ENCODE assay signal across 8 cellular contexts in the genomic region with DNA sequence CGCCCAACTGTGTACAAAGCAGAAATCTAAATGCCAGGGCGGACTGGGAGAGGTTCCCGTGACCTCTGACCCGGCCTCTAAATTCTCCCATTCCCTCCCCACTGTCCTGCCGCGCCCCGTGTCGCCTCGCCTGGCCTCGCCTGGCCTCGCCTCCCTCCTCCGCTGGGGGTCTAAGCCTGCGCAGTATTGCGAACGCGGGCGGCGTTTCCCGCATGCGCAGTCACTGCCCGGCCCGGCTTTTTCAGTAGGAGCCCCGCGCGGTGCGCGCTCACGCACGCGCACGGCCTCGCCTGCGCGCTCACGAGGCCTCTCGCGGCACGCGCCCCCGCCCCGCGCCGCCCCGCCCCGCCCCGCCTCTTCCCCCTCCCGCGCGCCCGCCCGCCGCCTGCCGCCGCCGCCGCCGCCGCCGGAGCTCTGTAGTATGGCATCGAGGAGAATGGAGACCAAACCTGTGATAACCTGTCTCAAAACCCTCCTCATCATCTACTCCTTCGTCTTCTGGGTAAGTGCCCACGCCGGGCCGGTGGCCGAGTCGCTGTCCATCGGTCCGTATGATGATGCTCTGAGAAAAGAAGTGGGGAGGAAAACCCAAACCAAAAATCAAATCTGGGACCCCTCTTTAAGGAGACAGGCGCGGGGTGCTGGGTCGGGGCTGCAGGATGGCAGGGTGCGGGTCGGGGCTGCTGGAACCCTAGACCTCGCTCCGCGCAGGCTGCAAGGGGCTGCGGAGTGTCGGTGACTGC. TPM values are rescaled to one million over a fixed set of nuclear protein-coding genes. Genes with fewer than 3 reads are reported as not detected.
DNase-seq lines count a peak whose midpoint lies in the region; ATAC-seq and TF ChIP-seq lines count a peak whose summit lies in the region.

Gene TSPAN7, plus strand, starts transcription at position 417 of the 743 bp plus-strand sequence. Its CDS starts 5 bp downstream, at position 422.

- no peaks in the 10 kb centered on the region for H3K4me1 ChIP-seq in ectodermal cell (ENCODE audit: control insufficient read depth, insufficient read depth, low read length)
- peaks cover 0 to 2% of the 10 kb centered on the region in 2 donors for H3K4me1 ChIP-seq in lung (ENCODE audit: control insufficient read depth in 2 of 2, insufficient read depth in 2 of 2, low read length in 2 of 2)

- H3K9me3 ChIP-seq in ectodermal cell (ENCODE audit: control insufficient read depth, low read length), result no peaks in the 10 kb centered on the region
- H3K9me3 ChIP-seq in lung (ENCODE audit: control insufficient read depth in 2 of 2, insufficient read depth in 1 of 2, low read length in 1 of 2), result no peaks in the 10 kb centered on the region

- no peaks in the 10 kb centered on the region for H3K36me3 ChIP-seq in ectodermal cell (ENCODE audit: control insufficient read depth, insufficient read depth, low read length)
- no peaks in the 10 kb centered on the region for H3K36me3 ChIP-seq in lung (ENCODE audit: control insufficient read depth in 2 of 2, insufficient read depth in 2 of 2, low read length in 2 of 2)

- no peak within 1 kb of the TSS for H3K27ac ChIP-seq in ectodermal cell (ENCODE audit: insufficient read depth, low read depth, low read length, poor library complexity, severe bottlenecking)
- peak within 1 kb of the TSS; percentile 43 to 68 for H3K27ac ChIP-seq in lung (ENCODE audit: low read depth in 1 of 2, low read length in 1 of 2)

- no peak for TF ChIP-seq CTCF in lung (IDR thresholded peaks at IDR 0.05; ENCODE audit: control extremely low read depth, extremely low read depth)

- DNase-seq in NCI-H510A treated with DMSO at 0.1 percent for 48 hours (lab: John Stamatoyannopoulos, UW) (peak; percentile 39), lung (ENCODE audit: low spot score) (peak; percentile 76)
- DNase-seq in activated CD8-positive, alpha-beta memory T cell treated with anti-CD3 and anti-CD28 coated beads for 1 hour (ENCODE audit: extremely low read depth in 1 of 2, low read depth in 1 of 2), result peak; percentile 36 to 58
- DNase-seq in stimulated activated CD4-positive, alpha-beta T cell treated with anti-CD3 and anti-CD28 coated beads, Interleukin-4, amount 100 ng/mL, for 4 hours, result peak; percentile 77 to 81

- H3K4me3 ChIP-seq in ectodermal cell (ENCODE audit: insufficient read depth, low read depth, low read length) (peak within 1 kb of the TSS; percentile 52), lung (peak within 1 kb of the TSS; percentile 53)

- peak; percentile 91 for ATAC-seq in GM18502 (IDR thresholded peaks at IDR 0.05; ENCODE audit: poor library complexity, unreplicated experiment)
- peak; percentile 79 for ATAC-seq in HG03354 (IDR thresholded peaks at IDR 0.05; ENCODE audit: poor library complexity, severe bottlenecking, unreplicated experiment)
- ATAC-seq in lung (ENCODE audit: insufficient read depth, low FRiP score), result peak; percentile 85
- ATAC-seq in HG03196 (IDR thresholded peaks at IDR 0.05; ENCODE audit: unreplicated experiment), result no peak

- 1% methylated on average over 45 to 66 of the region's 78 CpGs for WGBS in ectodermal cell, 2 experiments
- 0 to 36% methylated on average over 25 to 78 of the region's 78 CpGs for WGBS in lung, 2 donors

- H3K27me3 ChIP-seq in ectodermal cell (ENCODE audit: control insufficient read depth, insufficient read depth, low read length, poor library complexity, severe bottlenecking) (peaks cover 13% of the 10 kb centered on the region), lung (ENCODE audit: control insufficient read depth, insufficient read depth) (no peaks in the 10 kb centered on the region)

RNA-seq across cellular contexts. Expression of gene TSPAN7, which starts in this region (rescaled TPM):
- 17.6 TPM for polyA plus RNA-seq in ectodermal cell (2013, experiment 1 of 4)
- 18.9 TPM for polyA plus RNA-seq in ectodermal cell (2013, experiment 2 of 4)
- polyA plus RNA-seq in ectodermal cell (2013, experiment 3 of 4), result 16.5 TPM
- polyA plus RNA-seq in ectodermal cell (2013, experiment 4 of 4), result 20.1 TPM
- 10 to 100 TPM; 40.7 to 52.4 TPM for total RNA-seq in lung
- polyA plus RNA-seq in lung, result 10 to 100 TPM; 36.4 to 41.0 TPM
